2 cellular contexts compared by ENCODE assay signal in the genomic region with DNA sequence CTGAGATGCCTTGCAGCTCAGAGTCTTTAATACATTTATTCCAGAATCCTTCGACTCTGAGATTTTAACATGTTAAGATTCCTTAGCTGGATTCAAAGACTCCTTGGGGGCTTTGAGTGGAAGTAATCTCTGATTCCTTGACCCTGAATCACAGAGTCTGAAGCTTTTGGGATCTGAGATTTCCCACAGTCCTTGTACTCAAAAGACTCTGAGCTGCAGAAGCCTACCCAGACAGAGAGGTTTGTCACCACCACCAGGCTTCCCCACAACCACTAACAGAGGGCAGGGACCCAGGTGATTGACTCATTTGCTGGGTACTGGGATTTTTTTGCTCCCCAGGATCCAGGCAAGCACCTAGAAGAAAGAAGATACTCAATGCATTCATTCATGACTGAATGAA.
TF ChIP-seq lines count a peak whose summit lies in the region.

No MANE protein-coding gene starts in this region.

TF ChIP-seq in K562, 482 proteins besides CTCF, POLR2A, EP300 and RAD21:
- TF ChIP-seq TAF7 (tag; IDR thresholded peaks at IDR 0.05) = no peak
- no peak for TF ChIP-seq YY1 (IDR thresholded peaks at IDR 0.05; ENCODE audit: borderline replicate concordance in 1 of 3, control insufficient read depth in 1 of 3, extremely low read depth in 1 of 3, insufficient read depth in 3 of 3, insufficient read length in 1 of 3, insufficient replicate concordance in 2 of 3, low read depth in 1 of 3, low read length in 2 of 3)
- TF ChIP-seq GATAD2B (IDR thresholded peaks at IDR 0.05; ENCODE audit: borderline replicate concordance) = no peak
- TF ChIP-seq NFE2 (IDR thresholded peaks at IDR 0.05; ENCODE audit: low read depth) = no peak
- TF ChIP-seq KDM1A (IDR thresholded peaks at IDR 0.05) = peak; percentile 61 to 70; a peak in 3 of 4 replicates
- TF ChIP-seq HDAC2 (IDR thresholded peaks at IDR 0.05) = no peak

TF ChIP-seq in HEK293T, 16 proteins besides CTCF, POLR2A, EP300 and RAD21:
- TF ChIP-seq FOXA1 (IDR thresholded peaks at IDR 0.05) = no peak
- TF ChIP-seq SP1 (IDR thresholded peaks at IDR 0.05) = no peak
- no peak for TF ChIP-seq L3MBTL2 (conservative IDR thresholded peaks at IDR 0.05)
- no peak for TF ChIP-seq SUZ12 (IDR thresholded peaks at IDR 0.05)
